Comparison of ENCODE assay signal across 5 cellular contexts in genomic region chr10:46367209-46367608, GRCh38. TPM values are rescaled to one million over a fixed set of nuclear protein-coding genes. Genes with fewer than 3 reads are reported as not detected.
"Had no signal": no experiment of that assay in that cellular context is flagged by ENCODE, and none has a peak within 500 bp of the region (broad histone marks: within the 10 kb centered on the region; RNA-seq: fewer than 3 reads in every experiment).

No MANE protein-coding gene starts in this region.

RNA-seq across cellular contexts. Expression of gene ANXA8L1, which starts 8.4 kb away (rescaled TPM):
- total RNA-seq: OCI-LY7, PC-3, Peyer's patch, SJCRH30, SK-MEL-5 had no signal
